Comparison of ENCODE assay signal across 24 cellular contexts in genomic region chr1:219372916-219373615, GRCh38.
"Had no signal": no experiment of that assay in that cellular context is flagged by ENCODE, and none has a peak within 500 bp of the region (broad histone marks: within the 10 kb centered on the region; RNA-seq: fewer than 3 reads in every experiment).

No MANE protein-coding gene starts in this region.

- H3K4me3 Mint-ChIP-seq: activated CD8-positive, alpha-beta T cell treated with anti-CD3 and anti-CD28 coated beads, Interleukin-2, amount 10 ng/mL, durations not matched to agents 7 days and 5 days; activated T-helper 17 cell treated with anti-CD3 and anti-CD28 coated beads, Interleukin-2, amount 50 U/mL, for 72 hours; immature natural killer cell; naive thymus-derived CD4-positive, alpha-beta T cell had no signal

- H3K4me1 ChIP-seq: adrenal gland, ascending aorta, foreskin keratinocyte, lower lobe of right lung, spleen, upper lobe of right lung had no signal

- H2AFZ ChIP-seq: hepatocyte had no signal

- H3K36me3 ChIP-seq: adrenal gland, ascending aorta, brain microvascular endothelial cell, lower lobe of right lung, spleen, thoracic aorta, upper lobe of right lung had no signal

- H3K4me3 ChIP-seq: adrenal gland, ascending aorta, hepatocyte, lower lobe of right lung, spleen, thoracic aorta, upper lobe of right lung had no signal

- H3K9me3 ChIP-seq: adrenal gland, ascending aorta, lower lobe of right lung, spleen, thoracic aorta, upper lobe of right lung had no signal

- H3K27me3 ChIP-seq: adrenal gland, ascending aorta, brain microvascular endothelial cell, hepatocyte, upper lobe of right lung had no signal

- H3K4me2 ChIP-seq: hepatocyte had no signal

- DNase-seq: activated CD4-positive, alpha-beta T cell treated with anti-CD3 and anti-CD28 coated beads for 1 hour; activated CD4-positive, alpha-beta T cell treated with anti-CD3 and anti-CD28 coated beads, Interleukin-2, amount 50 U/mL, for 1 hour; activated CD8-positive, alpha-beta T cell treated with anti-CD3 and anti-CD28 coated beads, Interleukin-2, amount 10 ng/mL, durations not matched to agents 7 days and 5 days; adrenal gland; brain microvascular endothelial cell; caudate nucleus; dermis blood vessel endothelial cell; effector memory CD4-positive, alpha-beta T cell; foreskin keratinocyte; immature natural killer cell; lower lobe of right lung; naive thymus-derived CD4-positive, alpha-beta T cell; retina; spleen; stimulated activated CD4-positive, alpha-beta T cell treated with anti-CD3 and anti-CD28 coated beads, Interleukin-4, amount 100 ng/mL, for 1 hour; stimulated activated naive CD4-positive, alpha-beta T cell treated with Interleukin-2 at 50 U/mL for 16 hours; upper lobe of right lung had no signal

- H3K27me3 Mint-ChIP-seq: naive thymus-derived CD4-positive, alpha-beta T cell; progenitor cell of endocrine pancreas had no signal

- H3K9me3 Mint-ChIP-seq: activated naive CD4-positive, alpha-beta T cell treated with anti-CD3 and anti-CD28 coated beads, Interleukin-2, amount 50 U/mL, for 72 hours; activated T-helper 17 cell treated with anti-CD3 and anti-CD28 coated beads, Interleukin-2, amount 50 U/mL, for 72 hours had no signal

- H3K79me2 ChIP-seq: hepatocyte had no signal

- H3K27ac ChIP-seq: adrenal gland, ascending aorta, brain microvascular endothelial cell, foreskin keratinocyte, hepatocyte, lower lobe of right lung, spleen, thoracic aorta, upper lobe of right lung had no signal

- H3K27ac Mint-ChIP-seq: activated CD8-positive, alpha-beta T cell treated with anti-CD3 and anti-CD28 coated beads, Interleukin-2, amount 10 ng/mL, durations not matched to agents 7 days and 5 days; activated naive CD4-positive, alpha-beta T cell treated with anti-CD3 and anti-CD28 coated beads, Interleukin-2, amount 50 U/mL, for 72 hours; activated T-helper 17 cell treated with anti-CD3 and anti-CD28 coated beads, Interleukin-2, amount 50 U/mL, for 72 hours; immature natural killer cell; naive thymus-derived CD4-positive, alpha-beta T cell; progenitor cell of endocrine pancreas had no signal

- H3K36me3 Mint-ChIP-seq: activated naive CD4-positive, alpha-beta T cell treated with anti-CD3 and anti-CD28 coated beads, Interleukin-2, amount 50 U/mL, for 72 hours; immature natural killer cell; naive thymus-derived CD4-positive, alpha-beta T cell had no signal

- H3K4me1 Mint-ChIP-seq: activated T-helper 17 cell treated with anti-CD3 and anti-CD28 coated beads, Interleukin-2, amount 50 U/mL, for 72 hours; immature natural killer cell; naive thymus-derived CD4-positive, alpha-beta T cell had no signal

- ATAC-seq: activated CD8-positive, alpha-beta T cell treated with anti-CD3 and anti-CD28 coated beads, Interleukin-2, amount 10 ng/mL, durations not matched to agents 7 days and 5 days; activated naive CD4-positive, alpha-beta T cell treated with anti-CD3 and anti-CD28 coated beads, Interleukin-2, amount 50 U/mL, for 72 hours; activated T-helper 17 cell treated with anti-CD3 and anti-CD28 coated beads, Interleukin-2, amount 50 U/mL, for 72 hours; foreskin keratinocyte; left lobe of liver; lower lobe of right lung; naive thymus-derived CD4-positive, alpha-beta T cell; upper lobe of right lung had no signal
